ENCODE assay signal across 8 cellular contexts in the genomic region with DNA sequence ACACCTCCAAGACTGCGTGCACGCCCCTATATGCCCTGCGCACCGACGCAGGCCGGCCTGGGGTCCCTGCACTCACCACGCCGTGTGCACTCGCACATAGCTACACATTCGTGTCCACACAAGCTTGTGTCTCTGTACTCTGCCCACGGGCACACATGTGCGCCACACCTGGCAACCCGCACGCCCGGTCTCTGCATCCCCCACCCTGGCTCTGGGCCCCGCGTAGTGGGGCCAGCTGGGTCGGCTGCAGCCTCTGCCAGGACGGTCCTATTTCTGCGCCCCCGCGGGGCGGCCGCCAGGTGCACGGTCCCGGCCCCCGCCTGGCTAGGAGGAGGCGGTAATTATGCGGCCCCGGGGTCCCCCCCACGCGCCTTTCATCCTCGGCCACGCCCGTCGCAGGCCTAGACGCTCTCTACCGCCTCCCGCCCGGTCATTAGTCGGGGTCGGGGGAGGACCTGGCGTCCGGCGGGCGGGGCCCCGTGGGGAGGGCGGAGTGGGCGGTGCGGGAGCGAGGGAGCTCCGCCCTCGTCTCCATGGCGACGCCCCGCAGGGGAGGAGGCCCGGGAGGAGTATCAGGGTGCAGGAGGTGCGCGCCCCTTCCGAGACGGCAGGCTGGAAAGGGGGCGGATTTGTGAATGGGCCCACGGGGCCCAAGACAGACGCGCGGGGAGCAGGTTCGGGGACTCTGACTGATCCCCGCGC. TPM values are rescaled to one million over a fixed set of nuclear protein-coding genes. Genes with fewer than 3 reads are reported as not detected.
DNase-seq lines count a peak whose midpoint lies in the region; ATAC-seq and TF ChIP-seq lines count a peak whose summit lies in the region.

No MANE protein-coding gene starts in this region.

- H4K20me1 ChIP-seq in KMS-11 (ENCODE audit: insufficient read depth) (no peaks in the 10 kb centered on the region), SK-N-SH (ENCODE audit: insufficient read depth) (peaks cover 17% of the 10 kb centered on the region)

- H3K36me3 ChIP-seq in CD8-positive, alpha-beta memory T cell (ENCODE audit: insufficient read depth, low read length): peaks cover 6% of the 10 kb centered on the region
- no peaks in the 10 kb centered on the region for H3K36me3 ChIP-seq in KMS-11 (ENCODE audit: insufficient read depth)
- peaks cover 7 to 13% of the 10 kb centered on the region in 2 experiments for H3K36me3 ChIP-seq in SK-N-SH (replicated peaks in 1 of 2; ENCODE audit: control insufficient read depth in 1 of 2, insufficient read depth in 2 of 2, low read length in 1 of 2)
- H3K36me3 ChIP-seq in ovary: no peaks in the 10 kb centered on the region
- no peaks in the 10 kb centered on the region for H3K36me3 ChIP-seq in urinary bladder (ENCODE audit: insufficient read depth)

- peak overlapping the region; percentile 80 for H3K4me2 ChIP-seq in KMS-11
- peak overlapping the region; percentile 91 for H3K4me2 ChIP-seq in SK-N-SH

- no peaks in the 10 kb centered on the region for H3K9me2 ChIP-seq in SK-N-SH

- peak overlapping the region; percentile 62 for H3K4me3 ChIP-seq in CD8-positive, alpha-beta memory T cell (ENCODE audit: low read length)
- no peak overlapping the region for H3K4me3 ChIP-seq in KMS-11 (IDR thresholded peaks at IDR 0.05; ENCODE audit: insufficient read depth, low read depth, low read length)
- peak overlapping the region; percentile 58 to 64 for H3K4me3 ChIP-seq in SK-N-SH (ENCODE audit: low read depth in 2 of 2, low read length in 1 of 2)
- peak overlapping the region; percentile 49 for H3K4me3 ChIP-seq in ovary
- H3K4me3 ChIP-seq in urinary bladder (ENCODE audit: low read depth, low read length): peak overlapping the region; percentile 33

- peak overlapping the region; percentile 41 to 88 (median 68) for H3K4me3 Mint-ChIP-seq in CD8-positive, alpha-beta memory T cell
- peak overlapping the region; percentile 63 for H3K4me3 Mint-ChIP-seq in activated naive CD8-positive, alpha-beta T cell

- intact Hi-C loops in Right ventricle myocardium superior (cut with DNase I): no loop called here
- intact Hi-C loops in ovary (cut with DNase I): loop anchor here in 3 of 4 donors (1.0 to 2.0 kb wide), 2 partner anchors 21 to 22 kb away; no protein-coding TSS in a partner anchor

- peak overlapping the region; percentile 41; the same call in 1 of the 2 replicates for H3K9ac ChIP-seq in KMS-11
- H3K9ac ChIP-seq in SK-N-SH: peak overlapping the region; percentile 63

- peaks cover 0 to 4% of the 10 kb centered on the region in 2 donors for H3K27me3 Mint-ChIP-seq in CD8-positive, alpha-beta memory T cell
- no peaks in the 10 kb centered on the region for H3K27me3 Mint-ChIP-seq in activated naive CD8-positive, alpha-beta T cell

- POLR2A ChIA-PET in CD8-positive, alpha-beta memory T cell (lab: Charles Lee): interaction anchor here (0.5 to 5.0 kb wide), 10 partner anchors 9 to 198 kb away, joined by 3 to 280 read pairs (median 7); partner anchors contain the start of genes ATP5F1D and FAM174C
- POLR2A ChIA-PET in SK-N-SH (lab: Yijun Ruan, JAX): interaction anchor here (0.7 to 2.1 kb wide), 10 partner anchors 9 to 179 kb away, joined by 3 to 32 read pairs (median 6); partner anchors contain the start of genes ATP5F1D and FAM174C

- ATAC-seq in GM21381 (IDR thresholded peaks at IDR 0.05; ENCODE audit: unreplicated experiment): peak; percentile 31
- ATAC-seq in Right ventricle myocardium superior (ENCODE audit: poor library complexity): peak; percentile 54

- H3K4me1 ChIP-seq in CD8-positive, alpha-beta memory T cell (ENCODE audit: insufficient read depth, low read length): peaks cover 64% of the 10 kb centered on the region
- H3K4me1 ChIP-seq in KMS-11 (ENCODE audit: low read depth, poor library complexity, severe bottlenecking) (peaks cover 45% of the 10 kb centered on the region), SK-N-SH (ENCODE audit: control insufficient read depth in 1 of 2, insufficient read depth in 2 of 2, low read depth in 1 of 2, low read length in 1 of 2) (peaks cover 47 to 67% of the 10 kb centered on the region in 2 experiments; a peak in 3 of 4 replicates), ovary (ENCODE audit: insufficient read depth) (peaks cover 36% of the 10 kb centered on the region), urinary bladder (ENCODE audit: insufficient read depth) (no peaks in the 10 kb centered on the region)

- H3K79me2 ChIP-seq in KMS-11 (ENCODE audit: insufficient read depth, low read depth) (peaks cover 18% of the 10 kb centered on the region), SK-N-SH (ENCODE audit: insufficient read depth) (peaks cover 34% of the 10 kb centered on the region)

- peak overlapping the region; percentile 73 for H3K27ac ChIP-seq in CD8-positive, alpha-beta memory T cell (ENCODE audit: low read depth, low read length)
- H3K27ac ChIP-seq in KMS-11 (0 out of 2 replicates have a peak overlapping the region, but pooled peaks have one; percentile 15), SK-N-SH (ENCODE audit: low read depth in 2 of 2, low read length in 1 of 2) (peak overlapping the region; percentile 78 to 87), ovary (peak overlapping the region; percentile 86 to 93), urinary bladder (ENCODE audit: low read depth) (peak overlapping the region; percentile 68)

- CTCF ChIA-PET in CD8-positive, alpha-beta memory T cell (lab: Charles Lee): interaction anchor here (0.8 to 10.3 kb wide), 16 partner anchors 9 to 359 kb away, joined by 3 to 484 read pairs (median 4); partner anchors contain the start of genes ATP5F1D, CNN2, FAM174C and NDUFS7
- CTCF ChIA-PET in SK-N-SH (lab: Yijun Ruan, JAX): interaction anchor here (0.6 to 18.6 kb wide), 35 partner anchors 11 to 345 kb away, joined by 3 to 594 read pairs (median 5); partner anchors contain the start of genes ABCA7, ATP5F1D, EFNA2 and MIDN

- H3K9me3 ChIP-seq in CD8-positive, alpha-beta memory T cell (ENCODE audit: low read length): no peaks in the 10 kb centered on the region
- H3K9me3 ChIP-seq in SK-N-SH: no peaks in the 10 kb centered on the region
- H3K9me3 ChIP-seq in ovary: no peaks in the 10 kb centered on the region

- no peaks in the 10 kb centered on the region for H3K27me3 ChIP-seq in CD8-positive, alpha-beta memory T cell (ENCODE audit: insufficient read depth, low read length, poor library complexity, severe bottlenecking)
- no peaks in the 10 kb centered on the region for H3K27me3 ChIP-seq in KMS-11 (ENCODE audit: insufficient read depth, low read depth)
- no peaks in the 10 kb centered on the region for H3K27me3 ChIP-seq in SK-N-SH (ENCODE audit: insufficient read depth)
- no peaks in the 10 kb centered on the region for H3K27me3 ChIP-seq in ovary

- H2AFZ ChIP-seq in KMS-11 (ENCODE audit: low read depth): peak overlapping the region; percentile 73
- H2AFZ ChIP-seq in SK-N-SH (ENCODE audit: low read depth): no peak overlapping the region

- 25% methylated on average over 15 of the region's 69 CpGs for WGBS in SK-N-SH (ENCODE audit: low lambda C conversion rate)
- WGBS in ovary, 3 donors: 1 to 3% (median 2%) methylated on average over 36 to 69 of the region's 69 CpGs
- WGBS in urinary bladder: 2% methylated on average over 69 of the region's 69 CpGs

- H3K4me1 Mint-ChIP-seq in CD8-positive, alpha-beta memory T cell: peaks cover 45 to 76% (median 48%) of the 10 kb centered on the region in 3 donors
- H3K4me1 Mint-ChIP-seq in activated naive CD8-positive, alpha-beta T cell (ENCODE audit: low read depth): peaks cover 53% of the 10 kb centered on the region

- H3F3A ChIP-seq in SK-N-SH (replicated peaks; ENCODE audit: insufficient read depth): peaks cover 29% of the 10 kb centered on the region

- TF ChIP-seq CTCF in KMS-11 (conservative IDR thresholded peaks at IDR 0.05; ENCODE audit: low read depth, low read length): no peak
- no peak for TF ChIP-seq CTCF in SK-N-SH (IDR thresholded peaks at IDR 0.05)
- TF ChIP-seq CTCF in ovary (IDR thresholded peaks at IDR 0.05): no peak

- no peaks in the 10 kb centered on the region for H3K9me3 Mint-ChIP-seq in CD8-positive, alpha-beta memory T cell
- no peaks in the 10 kb centered on the region for H3K9me3 Mint-ChIP-seq in activated naive CD8-positive, alpha-beta T cell (ENCODE audit: low read depth)

- TF ChIP-seq POLR2A in ovary (IDR thresholded peaks at IDR 0.05): no peak

- peaks cover 3 to 19% (median 3%) of the 10 kb centered on the region in 3 donors for H3K36me3 Mint-ChIP-seq in CD8-positive, alpha-beta memory T cell
- peaks cover 2% of the 10 kb centered on the region for H3K36me3 Mint-ChIP-seq in activated naive CD8-positive, alpha-beta T cell

- no peak for TF ChIP-seq EP300 in SK-N-SH (IDR thresholded peaks at IDR 0.05; ENCODE audit: borderline replicate concordance in 1 of 2, low read depth in 1 of 2, low read length in 1 of 2)
- TF ChIP-seq EP300 in ovary (IDR thresholded peaks at IDR 0.05): no peak

- no peak for TF ChIP-seq RAD21 in SK-N-SH (IDR thresholded peaks at IDR 0.05; ENCODE audit: low read length)

- peak overlapping the region; percentile 76 to 96 (median 81) for H3K27ac Mint-ChIP-seq in CD8-positive, alpha-beta memory T cell
- H3K27ac Mint-ChIP-seq in activated naive CD8-positive, alpha-beta T cell: peak overlapping the region; percentile 76

- DNase-seq in CD8-positive, alpha-beta memory T cell: peak; percentile 74 to 92 (median 86)
- DNase-seq in SK-N-SH: peak; percentile 93
- DNase-seq in Right ventricle myocardium superior: peak; percentile 93
- DNase-seq in ovary: peak; percentile 85 to 90 (median 87)

RNA-seq across cellular contexts. Expression of gene CIRBP, which starts 2.9 kb away (rescaled TPM):
- 100 to 1,000 TPM; 253 to 258 TPM for total RNA-seq in CD8-positive, alpha-beta memory T cell
- polyA plus RNA-seq in CD8-positive, alpha-beta memory T cell: 238 TPM
- polyA plus RNA-seq in SK-N-SH (2012; rRNA removed): 762 and 857 TPM in 2 replicates
- 628 and 677 TPM in 2 replicates for polyA plus RNA-seq in SK-N-SH (2012; cell fraction: cytosol; rRNA removed)
- polyA plus RNA-seq in SK-N-SH (2012; cell fraction: nucleus; rRNA removed): 2,521 and 3,638 TPM in 2 replicates
- 219 TPM for total RNA-seq in Right ventricle myocardium superior
- 100 to 1,000 TPM; 602 to 917 (median 855) TPM for total RNA-seq in ovary
- polyA plus RNA-seq in ovary: 1,000 to 10,000 TPM in 1 of 2 donors, 100 to 1,000 TPM in 1; 610 to 1,254 TPM
- 267 TPM for total RNA-seq in urinary bladder
- 536 TPM for polyA plus RNA-seq in urinary bladder

RNA-seq across cellular contexts. Expression of gene FAM174C, which starts 9.1 kb away (rescaled TPM):
- total RNA-seq in CD8-positive, alpha-beta memory T cell: 100 to 1,000 TPM; 113 TPM
- 100 TPM for polyA plus RNA-seq in CD8-positive, alpha-beta memory T cell
- polyA plus RNA-seq in SK-N-SH (2012; rRNA removed) (53.5 and 78.0 TPM in 2 replicates), ovary (10 to 100 TPM in 1 of 2 donors, under 1 TPM in 1; 0.30 to 35.2 TPM), urinary bladder (55.9 TPM)
- polyA plus RNA-seq in SK-N-SH (2012; cell fraction: cytosol; rRNA removed): 35.5 and 51.2 TPM in 2 replicates
- 76.2 and 162 TPM in 2 replicates for polyA plus RNA-seq in SK-N-SH (2012; cell fraction: nucleus; rRNA removed)
- total RNA-seq in Right ventricle myocardium superior (12.4 TPM), ovary (10 to 100 TPM; 21.7 to 72.5 (median 26.7) TPM), urinary bladder (4.9 TPM)

RNA-seq across cellular contexts. Expression of gene MIDN, which starts 17.9 kb away (rescaled TPM):
- 10 to 100 TPM; 39.8 to 45.3 TPM for total RNA-seq in CD8-positive, alpha-beta memory T cell
- polyA plus RNA-seq in CD8-positive, alpha-beta memory T cell: 14.6 TPM
- 8.2 and 13.9 TPM in 2 replicates for polyA plus RNA-seq in SK-N-SH (2012; rRNA removed)
- 6.8 and 9.9 TPM in 2 replicates for polyA plus RNA-seq in SK-N-SH (2012; cell fraction: cytosol; rRNA removed)
- 53.9 and 79.1 TPM in 2 replicates for polyA plus RNA-seq in SK-N-SH (2012; cell fraction: nucleus; rRNA removed)
- total RNA-seq in Right ventricle myocardium superior: 54.1 TPM
- total RNA-seq in ovary: 100 to 1,000 TPM in 5 of 7 donors, 10 to 100 TPM in 2; 44.9 to 261 (median 107) TPM
- 10 to 100 TPM; 10.1 to 26.7 TPM for polyA plus RNA-seq in ovary
- 12.2 TPM for total RNA-seq in urinary bladder
- polyA plus RNA-seq in urinary bladder: 64.3 TPM

RNA-seq across cellular contexts. Expression of gene EFNA2, which starts 19.4 kb away (rescaled TPM):
- not detected for total RNA-seq in CD8-positive, alpha-beta memory T cell
- not detected for polyA plus RNA-seq in CD8-positive, alpha-beta memory T cell
- polyA plus RNA-seq in SK-N-SH (2012; rRNA removed): 0.67 and 1.1 TPM in 2 replicates
- polyA plus RNA-seq in SK-N-SH (2012; cell fraction: cytosol; rRNA removed): 0.39 and 0.63 TPM in 2 replicates
- polyA plus RNA-seq in SK-N-SH (2012; cell fraction: nucleus; rRNA removed): 0.33 and 0.44 TPM in 2 replicates
- total RNA-seq in Right ventricle myocardium superior: not detected
- total RNA-seq in ovary: not detected
- polyA plus RNA-seq in ovary: under 1 TPM in 1 of 2 donors, not detected in 1; 0.11 TPM
- total RNA-seq in urinary bladder: 0.32 TPM
- polyA plus RNA-seq in urinary bladder: 0.09 TPM

RNA-seq across cellular contexts. Expression of gene ATP5F1D, which starts 24.7 kb away (rescaled TPM):
- 100 to 1,000 TPM; 179 to 180 TPM for total RNA-seq in CD8-positive, alpha-beta memory T cell
- 271 TPM for polyA plus RNA-seq in CD8-positive, alpha-beta memory T cell
- polyA plus RNA-seq in SK-N-SH (2012; rRNA removed) (133 and 226 TPM in 2 replicates), ovary (100 to 1,000 TPM in 1 of 2 donors, 1 to 10 TPM in 1; 1.3 to 110 TPM), urinary bladder (236 TPM)
- polyA plus RNA-seq in SK-N-SH (2012; cell fraction: cytosol; rRNA removed): 114 and 155 TPM in 2 replicates
- polyA plus RNA-seq in SK-N-SH (2012; cell fraction: nucleus; rRNA removed): 81.6 and 162 TPM in 2 replicates
- total RNA-seq in Right ventricle myocardium superior (692 TPM), ovary (100 to 1,000 TPM in 6 of 7 donors, 10 to 100 TPM in 1; 71.9 to 218 (median 148) TPM), urinary bladder (9.5 TPM)

Comparison
In these comparisons a context has a peak if more than half of its experiments do, and no peak if none do; other contexts are left out.
1. H3K27ac ChIP-seq: peak in every context shown above with its lines; median percentile 90 in ovary; 82 in SK-N-SH; 73 in CD8-positive, alpha-beta memory T cell; 68 in urinary bladder; 15 in KMS-11.